In the genomic region with DNA sequence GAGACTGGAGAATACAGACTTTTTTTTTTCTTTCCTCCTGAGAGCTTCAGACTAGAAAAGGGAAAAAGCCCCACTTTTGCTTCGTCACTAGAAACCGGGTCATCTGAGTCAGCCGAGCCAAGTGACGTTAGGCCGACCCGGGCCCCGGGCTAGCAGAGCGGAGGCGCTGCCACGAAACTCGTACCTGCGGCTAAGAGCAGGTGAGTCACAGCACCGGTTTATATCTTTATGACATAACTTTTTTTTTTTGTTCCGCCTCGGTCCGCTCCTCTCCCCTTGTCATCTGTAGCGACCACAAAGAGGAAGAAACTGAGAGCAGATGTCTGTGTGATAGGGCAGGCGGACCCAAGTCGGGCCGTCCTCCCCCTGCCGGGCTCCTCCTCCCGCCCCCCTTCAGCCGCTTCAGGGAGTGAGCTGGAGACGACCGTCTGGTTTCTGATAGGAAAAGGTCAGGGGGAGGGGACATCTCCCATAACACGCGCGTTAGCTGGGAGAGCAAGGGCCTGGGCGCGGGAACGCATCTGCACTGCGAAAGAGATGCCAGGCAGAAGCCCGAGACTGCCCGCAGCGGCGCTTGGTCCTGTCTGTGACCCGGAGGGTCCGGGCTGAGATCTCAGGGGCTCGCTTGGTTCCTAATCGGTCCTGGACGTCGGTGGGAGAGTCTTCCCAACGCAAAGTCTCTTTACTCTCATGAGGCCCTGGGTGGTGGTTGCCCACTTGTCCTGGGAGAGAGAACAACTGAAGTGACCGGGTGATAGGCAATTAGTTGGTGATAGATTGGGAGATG, we compare ENCODE assay signal across 8 cellular contexts. TPM values are rescaled to one million over a fixed set of nuclear protein-coding genes. Genes with fewer than 3 reads are reported as not detected.
A peak's percentile ranks its signal among the peaks of the same experiment; 100 is the strongest.
DNase-seq lines count a peak whose midpoint lies in the region; ATAC-seq and TF ChIP-seq lines count a peak whose summit lies in the region.

No MANE protein-coding gene starts in this region.

- intact Hi-C loops in transverse colon (cut with DNase I; ENCODE audit: low total_unique reads) (no loop called here), head of caudate nucleus (cut with DNase I) (no loop called here)

- in situ Hi-C loops in Caki2 (cut with HindIII; ENCODE audit: low pct_unique_long_range_greater_than_20kb, low sequenced_read_pairs), result no loop called here
- in situ Hi-C loops in transverse colon (cut with MboI; ENCODE audit: low pct_ligation_motif_present in 1 of 4, low pct_unique_long_range_greater_than_20kb in 1 of 4, low sequenced_read_pairs in 3 of 4), result no loop called here

- TF ChIP-seq CTCF in nephron progenitor cell (IDR thresholded peaks at IDR 0.05) (no peak), transverse colon (IDR thresholded peaks at IDR 0.05) (no peak)

- H3K4me3 ChIP-seq in duodenal mucosa (ENCODE audit: low read depth in 1 of 2, low read length in 2 of 2), result peak overlapping the region; percentile 73 to 84
- H3K4me3 ChIP-seq in transverse colon, result peak overlapping the region in 3 of 4 donors; percentile 57 to 68 (median 66)

- H3K27me3 ChIP-seq in duodenal mucosa (ENCODE audit: control insufficient read depth in 1 of 2, insufficient read depth in 2 of 2, low read length in 2 of 2) (peaks cover 29 to 58% of the 10 kb centered on the region in 2 donors), transverse colon (peaks cover 97% of the 10 kb centered on the region)

- peak; percentile 58 for ATAC-seq in HG02571 (IDR thresholded peaks at IDR 0.05; ENCODE audit: unreplicated experiment)

- H3K36me3 Mint-ChIP-seq in nephron progenitor cell (ENCODE audit: low read depth), result no peaks in the 10 kb centered on the region

- WGBS in transverse colon (ENCODE audit: low coverage in 1 of 2), 2 donors, result 9% methylated on average over 44 of the region's 44 CpGs; no CpG with 5 or more reads in 1 of the 2 donors

- peaks cover 0 to 17% of the 10 kb centered on the region in 2 donors for H3K4me1 ChIP-seq in duodenal mucosa (ENCODE audit: control insufficient read depth in 1 of 2, insufficient read depth in 2 of 2, low read length in 2 of 2)
- peaks cover 8 to 57% (median 33%) of the 10 kb centered on the region in 4 donors for H3K4me1 ChIP-seq in transverse colon

- TF ChIP-seq POLR2A in transverse colon (IDR thresholded peaks at IDR 0.05), result peak; percentile 93

- H3K4me1 Mint-ChIP-seq in nephron progenitor cell, result peaks cover 31% of the 10 kb centered on the region

- no peaks in the 10 kb centered on the region for H3K9me3 Mint-ChIP-seq in nephron progenitor cell

- H3K27ac ChIP-seq in duodenal mucosa (ENCODE audit: low read depth, low read length) (peak overlapping the region; percentile 75), transverse colon (peak overlapping the region; percentile 90 to 94 (median 90))

- H3K36me3 ChIP-seq in duodenal mucosa (ENCODE audit: control insufficient read depth in 1 of 2, insufficient read depth in 2 of 2, low read length in 2 of 2), result no peaks in the 10 kb centered on the region
- H3K36me3 ChIP-seq in transverse colon, result no peaks in the 10 kb centered on the region

- DNase-seq in Caki2 (ENCODE audit: low read depth) (peak; percentile 67), NCI-H2029 (lab: John Stamatoyannopoulos, UW) (peak; percentile 99), T1000 (lab: John Stamatoyannopoulos, UW) (peak; percentile 29), nephron progenitor cell (peak; percentile 41), transverse colon (peak; percentile 90), head of caudate nucleus (no peak)

- peak overlapping the region; percentile 65 for H3K4me3 Mint-ChIP-seq in nephron progenitor cell

- no peak for TF ChIP-seq EP300 in transverse colon (IDR thresholded peaks at IDR 0.05; ENCODE audit: low read depth)

- no peaks in the 10 kb centered on the region for H3K9me3 ChIP-seq in duodenal mucosa (ENCODE audit: control insufficient read depth in 1 of 2, low read length in 2 of 2)
- H3K9me3 ChIP-seq in transverse colon, result no peaks in the 10 kb centered on the region

- H3K27me3 Mint-ChIP-seq in nephron progenitor cell (ENCODE audit: low read depth, poor library complexity), result peaks cover 99% of the 10 kb centered on the region

- no peak overlapping the region for H3K27ac Mint-ChIP-seq in nephron progenitor cell

- peak overlapping the region; percentile 38 to 85 for H3K9ac ChIP-seq in duodenal mucosa (ENCODE audit: low read depth in 1 of 2, low read length in 2 of 2)

RNA-seq across cellular contexts. Expression of a gene that starts 0.6 kb away (rescaled TPM):
- not detected in 2 replicates for total RNA-seq in Caki2 (2014; rRNA removed; shearing (Covaris generic); ENCODE audit: low replicate concordance)
- total RNA-seq in transverse colon, result 10 to 100 TPM in 1 of 4 donors, 1 to 10 TPM in 3; 1.5 to 12.5 (median 4.9) TPM

RNA-seq across cellular contexts. Expression of a gene that starts 1.0 kb away (rescaled TPM):
- not detected in 2 replicates for total RNA-seq in Caki2 (2014; rRNA removed; shearing (Covaris generic); ENCODE audit: low replicate concordance)
- total RNA-seq in transverse colon, result 100 to 1,000 TPM in 1 of 4 donors, 10 to 100 TPM in 3; 53.2 to 157 (median 71.4) TPM

Comparison
In these comparisons a context has a peak if more than half of its experiments do, and no peak if none do; other contexts are left out.
1. DNase-seq: peak in Caki2 (single experiment), NCI-H2029 (single experiment), T1000 (single experiment), nephron progenitor cell (single experiment) and transverse colon (single experiment); none in head of caudate nucleus (0 of 42).
2. RNA of a gene that starts 1.0 kb away (total RNA-seq): 53.2 to 157 TPM in transverse colon; not detected in Caki2; every median in the first group is over 10 times any median in the second.